In genomic region chr4:73867783-73868182, GRCh38 we compare ENCODE assay signal across 12 cellular contexts. TPM values are rescaled to one million over a fixed set of nuclear protein-coding genes. Genes with fewer than 3 reads are reported as not detected.
DNase-seq lines count a peak whose midpoint lies in the region; TF ChIP-seq lines count a peak whose summit lies in the region.
"Had no signal": no experiment of that assay in that cellular context is flagged by ENCODE, and none has a peak within 500 bp of the region (broad histone marks: within the 10 kb centered on the region; RNA-seq: fewer than 3 reads in every experiment).

No MANE protein-coding gene starts in this region.

- H3K79me2 ChIP-seq in hepatocyte = no peaks in the 10 kb centered on the region

- H3K4me3 ChIP-seq in hepatocyte (no peak overlapping the region), spleen (peak overlapping the region in 3 of 8 donors; percentile 44 to 70 (median 54))
- H3K4me3 ChIP-seq: testis had no signal

- H3K27me3 ChIP-seq in hepatocyte (peaks cover 3% of the 10 kb centered on the region), spleen (replicated peaks in 1 of 7) (peaks cover 0 to 32% (median 9%) of the 10 kb centered on the region in 7 donors)
- H3K27me3 ChIP-seq: testis had no signal

- H3K36me3 ChIP-seq in hepatocyte (replicated peaks; ENCODE audit: insufficient read depth, low read depth) (no peaks in the 10 kb centered on the region), spleen (no peaks in the 10 kb centered on the region)

- DNase-seq in NCI-H146 (lab: John Stamatoyannopoulos, UW) = peak; percentile 15
- DNase-seq in NCI-H146 treated with DMSO at 0.1 percent for 48 hours (lab: John Stamatoyannopoulos, UW; ENCODE audit: unreplicated experiment) = no peak
- DNase-seq in SHP77 (lab: John Stamatoyannopoulos, UW) = peak; percentile 30 to 40
- DNase-seq in hepatocyte (ENCODE audit: low spot score) = peak; percentile 37
- no peak for DNase-seq in spleen
- DNase-seq in GOT3 (lab: John Stamatoyannopoulos, UW) = no peak
- no peak for DNase-seq in NOMO-1 treated with DMSO at 0.1 percent for 48 hours (lab: John Stamatoyannopoulos, UW; ENCODE audit: unreplicated experiment)
- no peak for DNase-seq in inferior parietal cortex (ENCODE audit: extremely low spot score)
- DNase-seq: effector memory CD8-positive, alpha-beta T cell; T-helper 9 cell; testis had no signal

- H2AFZ ChIP-seq in hepatocyte = no peak overlapping the region

- H3K4me1 ChIP-seq in hepatocyte (ENCODE audit: insufficient read depth) (peaks cover 5% of the 10 kb centered on the region), spleen (peaks cover 0 to 60% (median 5%) of the 10 kb centered on the region in 6 donors)

- no peaks in the 10 kb centered on the region for H3K9me2 ChIP-seq in hepatocyte (replicated peaks; ENCODE audit: insufficient read depth)

- intact Hi-C loops in spleen (cut with DNase I; ENCODE audit: low total_unique reads) = no loop called here

- H3K9me3 ChIP-seq in hepatocyte (ENCODE audit: low read depth) = no peaks in the 10 kb centered on the region
- H3K9me3 ChIP-seq in spleen = no peaks in the 10 kb centered on the region
- H3K9me3 ChIP-seq: testis had no signal

- 59% methylated on average over 2 of the region's 3 CpGs for WGBS in hepatocyte (ENCODE audit: low lambda C conversion rate, missing lambda C conversion rate)
- 73 to 82% (median 79%) methylated on average over 3 of the region's 3 CpGs for WGBS in spleen, 5 donors

- no peak for TF ChIP-seq CTCF in hepatocyte (IDR thresholded peaks at IDR 0.05; ENCODE audit: poor library complexity)
- no peak for TF ChIP-seq CTCF in spleen (IDR thresholded peaks at IDR 0.05 in 8 of 11, conservative IDR thresholded peaks at IDR 0.05 in 3 of 11)

- H3K27ac ChIP-seq in hepatocyte (no peak overlapping the region), spleen (peak overlapping the region in 6 of 8 donors; percentile 77 to 96 (median 86))
- H3K27ac ChIP-seq: testis had no signal

- TF ChIP-seq POLR2A in spleen (IDR thresholded peaks at IDR 0.05) = no peak

- no peaks in the 10 kb centered on the region for H4K20me1 ChIP-seq in hepatocyte (ENCODE audit: insufficient read depth, poor library complexity, severe bottlenecking)

- peak overlapping the region; percentile 95 for H3K4me2 ChIP-seq in hepatocyte

RNA-seq across cellular contexts. Expression of gene CXCL1, which starts 1.4 kb away (rescaled TPM):
- total RNA-seq in hepatocyte (8.3 and 9.6 TPM in 2 replicates), spleen (100 to 1,000 TPM; 103 to 208 (median 185) TPM)
- polyA plus RNA-seq in hepatocyte (28.8 and 33.5 TPM in 2 replicates), spleen (100 to 1,000 TPM in 2 of 3 donors, 10 to 100 TPM in 1; 40.9 to 177 (median 132) TPM)

RNA-seq across cellular contexts. Expression of gene PF4V1, which starts 14.7 kb away (rescaled TPM):
- not detected in 2 replicates for total RNA-seq in hepatocyte
- polyA plus RNA-seq in hepatocyte = not detected in 2 replicates
- total RNA-seq in spleen = 10 to 100 TPM in 1 of 7 donors, 1 to 10 TPM in 6; 1.3 to 12.3 (median 2.6) TPM
- polyA plus RNA-seq in spleen = 1 to 10 TPM in 2 of 3 donors, under 1 TPM in 1; 0.67 to 2.0 (median 1.3) TPM
- total RNA-seq: A673, testis had no signal

RNA-seq across cellular contexts. Expression of gene CXCL6, which starts 31.3 kb away (rescaled TPM):
- total RNA-seq in hepatocyte (6.0 and 7.5 TPM in 2 replicates), spleen (100 to 1,000 TPM in 3 of 7 donors, 10 to 100 TPM in 4; 52.7 to 143 (median 87.4) TPM)
- polyA plus RNA-seq in hepatocyte (3.7 and 4.4 TPM in 2 replicates), spleen (10 to 100 TPM; 17.8 to 36.0 (median 29.0) TPM)

Comparison
In these comparisons a context has a peak if more than half of its experiments do, and no peak if none do; other contexts are left out.
1. DNase-seq: peak in NCI-H146 (single experiment), SHP77 (2 of 2) and hepatocyte (single experiment); none in NCI-H146 treated with DMSO at 0.1 percent for 48 hours (single experiment), spleen (single experiment), GOT3 (single experiment), NOMO-1 treated with DMSO at 0.1 percent for 48 hours (single experiment) and inferior parietal cortex (single experiment).